ENCODE assay signal across 10 cellular contexts in genomic region chr9:133142657-133143592, GRCh38. TPM values are rescaled to one million over a fixed set of nuclear protein-coding genes. Genes with fewer than 3 reads are reported as not detected.
A peak's percentile ranks its signal among the peaks of the same experiment; 100 is the strongest.
DNase-seq lines count a peak whose midpoint lies in the region; ATAC-seq lines count a peak whose summit lies in the region.
"Had no signal": no experiment of that assay in that cellular context is flagged by ENCODE, and none has a peak within 500 bp of the region (broad histone marks: within the 10 kb centered on the region; RNA-seq: fewer than 3 reads in every experiment).

No MANE protein-coding gene starts in this region.

- no peak overlapping the region for H3K4me3 Mint-ChIP-seq in activated naive CD4-positive, alpha-beta T cell treated with anti-CD3 and anti-CD28 coated beads for 36 hours
- peak overlapping the region; percentile 67 for H3K4me3 Mint-ChIP-seq in activated CD4-positive, alpha-beta T cell treated with anti-CD3 and anti-CD28 coated beads, Interleukin-2, amount 10 ng/mL, durations not matched to agents 24 days and 14 days
- H3K4me3 Mint-ChIP-seq in immature natural killer cell = peak overlapping the region; percentile 48 to 74 (median 66)

- H3K27me3 Mint-ChIP-seq in activated naive CD4-positive, alpha-beta T cell treated with anti-CD3 and anti-CD28 coated beads for 36 hours (ENCODE audit: low read depth) = no peaks in the 10 kb centered on the region
- no peaks in the 10 kb centered on the region for H3K27me3 Mint-ChIP-seq in activated CD4-positive, alpha-beta T cell treated with anti-CD3 and anti-CD28 coated beads, Interleukin-2, amount 10 ng/mL, durations not matched to agents 24 days and 14 days
- H3K27me3 Mint-ChIP-seq in immature natural killer cell (ENCODE audit: low read depth in 3 of 3) = peaks cover 16 to 23% (median 19%) of the 10 kb centered on the region in 3 donors

- H3K4me1 Mint-ChIP-seq in activated naive CD4-positive, alpha-beta T cell treated with anti-CD3 and anti-CD28 coated beads for 36 hours (ENCODE audit: low read depth) = peaks cover 63% of the 10 kb centered on the region
- H3K4me1 Mint-ChIP-seq in activated CD4-positive, alpha-beta T cell treated with anti-CD3 and anti-CD28 coated beads, Interleukin-2, amount 10 ng/mL, durations not matched to agents 24 days and 14 days = peaks cover 63% of the 10 kb centered on the region
- peaks cover 58 to 67% of the 10 kb centered on the region in 2 donors for H3K4me1 Mint-ChIP-seq in immature natural killer cell

- no peak for ATAC-seq in GM19395 (IDR thresholded peaks at IDR 0.05; ENCODE audit: unreplicated experiment)

- CTCF ChIA-PET in activated naive CD4-positive, alpha-beta T cell treated with anti-CD3 and anti-CD28 coated beads for 36 hours (lab: Charles Lee) = interaction anchor here (1.2 to 5.7 kb wide), 10 partner anchors 9 to 344 kb away, joined by 3 to 85 read pairs (median 10); no protein-coding TSS in a partner anchor

- no peaks in the 10 kb centered on the region for H3K36me3 Mint-ChIP-seq in activated naive CD4-positive, alpha-beta T cell treated with anti-CD3 and anti-CD28 coated beads for 36 hours (ENCODE audit: low read depth)
- H3K36me3 Mint-ChIP-seq in activated CD4-positive, alpha-beta T cell treated with anti-CD3 and anti-CD28 coated beads, Interleukin-2, amount 10 ng/mL, durations not matched to agents 24 days and 14 days (ENCODE audit: low read depth) = peaks cover 16% of the 10 kb centered on the region
- H3K36me3 Mint-ChIP-seq in immature natural killer cell = no peaks in the 10 kb centered on the region

- peak overlapping the region; percentile 72 for H3K27ac Mint-ChIP-seq in activated naive CD4-positive, alpha-beta T cell treated with anti-CD3 and anti-CD28 coated beads for 36 hours
- H3K27ac Mint-ChIP-seq in activated CD4-positive, alpha-beta T cell treated with anti-CD3 and anti-CD28 coated beads, Interleukin-2, amount 10 ng/mL, durations not matched to agents 24 days and 14 days = peak overlapping the region; percentile 89
- H3K27ac Mint-ChIP-seq in immature natural killer cell = peak overlapping the region; percentile 96 to 99 (median 98)

- peak; percentile 53 for DNase-seq in activated naive CD4-positive, alpha-beta T cell treated with anti-CD3 and anti-CD28 coated beads for 36 hours
- DNase-seq in activated naive CD4-positive, alpha-beta T cell (lab: John Stamatoyannopoulos, UW) = no peak
- peak; percentile 77 for DNase-seq in activated CD4-positive, alpha-beta T cell treated with anti-CD3 and anti-CD28 coated beads, Interleukin-2, amount 10 ng/mL, durations not matched to agents 24 days and 14 days
- DNase-seq in immature natural killer cell = no peak
- peak in 1 of 49 donors; percentile 12 for DNase-seq in substantia nigra (lab: John Stamatoyannopoulos, UW)
- no peak for DNase-seq in SIG-M5 (lab: John Stamatoyannopoulos, UW)
- no peak for DNase-seq in ecto neural progenitor cell (ENCODE audit: low spot score)
- DNase-seq: HCEC 1CT, NCI-H524 had no signal

- peak overlapping the region; percentile 100 for H3K27ac ChIP-seq in substantia nigra (ENCODE audit: low read depth, low read length, poor library complexity, severe bottlenecking)

- no peaks in the 10 kb centered on the region for H3K9me3 Mint-ChIP-seq in activated naive CD4-positive, alpha-beta T cell treated with anti-CD3 and anti-CD28 coated beads for 36 hours
- H3K9me3 Mint-ChIP-seq in activated CD4-positive, alpha-beta T cell treated with anti-CD3 and anti-CD28 coated beads, Interleukin-2, amount 10 ng/mL, durations not matched to agents 24 days and 14 days = no peaks in the 10 kb centered on the region
- H3K9me3 Mint-ChIP-seq in immature natural killer cell = no peaks in the 10 kb centered on the region

- intact Hi-C loops in activated naive CD4-positive, alpha-beta T cell treated with anti-CD3 and anti-CD28 coated beads for 36 hours (cut with micrococcal nuclease) = loop anchor here (10.0 kb wide), 1 partner anchor 922 kb away; the partner anchor contains the start of gene BRD3
- intact Hi-C loops in activated CD4-positive, alpha-beta T cell treated with anti-CD3 and anti-CD28 coated beads, Interleukin-2, amount 10 ng/mL, durations not matched to agents 24 days and 14 days (cut with micrococcal nuclease) = loop anchor here (10.0 kb wide), 1 partner anchor 268 kb away; the partner anchor contains the start of genes AK8 and SPACA9

RNA-seq across cellular contexts. Expression of gene GBGT1, which starts 20.8 kb away (rescaled TPM):
- total RNA-seq in activated naive CD4-positive, alpha-beta T cell treated with anti-CD3 and anti-CD28 coated beads for 36 hours = 1 to 10 TPM; 3.9 to 4.7 TPM
- 6.8 and 8.2 TPM in 2 replicates for total RNA-seq in activated CD4-positive, alpha-beta T cell treated with anti-CD3 and anti-CD28 coated beads, Interleukin-2, amount 10 ng/mL, durations not matched to agents 24 days and 14 days
- not detected for polyA plus RNA-seq in immature natural killer cell

RNA-seq across cellular contexts. Expression of gene RALGDS, which starts 21.9 kb away (rescaled TPM):
- 10 to 100 TPM; 29.5 to 32.5 TPM for total RNA-seq in activated naive CD4-positive, alpha-beta T cell treated with anti-CD3 and anti-CD28 coated beads for 36 hours
- 93.0 and 96.7 TPM in 2 replicates for total RNA-seq in activated CD4-positive, alpha-beta T cell treated with anti-CD3 and anti-CD28 coated beads, Interleukin-2, amount 10 ng/mL, durations not matched to agents 24 days and 14 days
- polyA plus RNA-seq in immature natural killer cell = 10 to 100 TPM; 31.2 to 68.8 (median 31.6) TPM

Comparison
In these comparisons a context has a peak if more than half of its experiments do, and no peak if none do; other contexts are left out.
1. DNase-seq: peak in activated naive CD4-positive, alpha-beta T cell treated with anti-CD3 and anti-CD28 coated beads for 36 hours (single experiment) and activated CD4-positive, alpha-beta T cell treated with anti-CD3 and anti-CD28 coated beads, Interleukin-2, amount 10 ng/mL, durations not matched to agents 24 days and 14 days (single experiment); none in activated naive CD4-positive, alpha-beta T cell (0 of 4), immature natural killer cell (0 of 3), SIG-M5 (single experiment) and ecto neural progenitor cell (single experiment).
2. Peak in every context shown above with its lines, with median percentiles within 50 percentile points of each other: H3K27ac Mint-ChIP-seq.